In genomic region chr12:96093543-96094196, GRCh38 we compare ENCODE assay signal across 16 cellular contexts. TPM values are rescaled to one million over a fixed set of nuclear protein-coding genes. Genes with fewer than 3 reads are reported as not detected.
DNase-seq lines count a peak whose midpoint lies in the region; ATAC-seq, FAIRE-seq and TF ChIP-seq lines count a peak whose summit lies in the region.
"Had no signal": no experiment of that assay in that cellular context is flagged by ENCODE, and none has a peak within 500 bp of the region (broad histone marks: within the 10 kb centered on the region; RNA-seq: fewer than 3 reads in every experiment).

No MANE protein-coding gene starts in this region.

- H3K9me2 ChIP-seq in MM.1S (replicated peaks; ENCODE audit: insufficient read depth, low read length): no peaks in the 10 kb centered on the region

- no peaks in the 10 kb centered on the region for H3K27me3 ChIP-seq in MM.1S (replicated peaks; ENCODE audit: insufficient read depth, low read length)
- no peaks in the 10 kb centered on the region for H3K27me3 ChIP-seq in mammary epithelial cell (ENCODE audit: insufficient read depth, low read length)
- H3K27me3 ChIP-seq: esophagus squamous epithelium had no signal

- H3K27ac ChIP-seq in MM.1S (ENCODE audit: low read length) (no peak overlapping the region), mammary epithelial cell (ENCODE audit: insufficient read depth, low read depth, low read length) (no peak overlapping the region)

- H3K4me3 ChIP-seq in MM.1S (ENCODE audit: low read length) (no peak overlapping the region), mammary epithelial cell (replicated peaks in 1 of 3; ENCODE audit: insufficient read depth in 1 of 3, low read depth in 2 of 3, low read length in 3 of 3) (no peak overlapping the region)
- H3K4me3 ChIP-seq: esophagus squamous epithelium had no signal

- H3K36me3 ChIP-seq in MM.1S (replicated peaks; ENCODE audit: insufficient read depth, low read length) (no peaks in the 10 kb centered on the region), mammary epithelial cell (ENCODE audit: insufficient read depth, low read length) (no peaks in the 10 kb centered on the region)
- H3K36me3 ChIP-seq: esophagus squamous epithelium had no signal

- no peak for DNase-seq in activated T-cell treated with anti-CD3 and anti-CD28 coated beads, Interleukin-2, amount 50 U/mL, for 72 hours
- no peak for DNase-seq in activated T-cell treated with anti-CD3 and anti-CD28 coated beads for 4 hours
- DNase-seq in MM.1S: no peak
- DNase-seq in mammary epithelial cell: no peak
- no peak for DNase-seq in stimulated activated effector memory CD8-positive, alpha-beta T cell treated with anti-CD3 and anti-CD28 coated beads, Interleukin-12 subunit alpha, Interleukin-12 subunit beta, amount 100 ng/mL, for 72 hours (ENCODE audit: low spot score in 2 of 2)
- DNase-seq in urothelium cell line (ENCODE audit: low spot score): no peak
- DNase-seq: activated CD4-positive, alpha-beta T cell treated with anti-CD3 and anti-CD28 coated beads for 48 hours; amygdala; DMS79; esophagus squamous epithelium; stimulated activated CD4-positive, alpha-beta T cell treated with anti-CD3 and anti-CD28 coated beads, Interleukin-2, amount 100 ng/mL, for 48 hours; T-helper 1 cell had no signal

- TSS peak; percentile 46 for BruUV-seq in mammary epithelial cell (replicated peaks; lab: Mats Ljungman, UMichigan)

- H3K9me3 Mint-ChIP-seq in activated T-cell treated with anti-CD3 and anti-CD28 coated beads, Interleukin-2, amount 50 U/mL, for 72 hours: peaks cover 4 to 7% of the 10 kb centered on the region in 2 donors
- H3K9me3 Mint-ChIP-seq in stimulated activated effector memory CD8-positive, alpha-beta T cell treated with anti-CD3 and anti-CD28 coated beads, Interleukin-12 subunit alpha, Interleukin-12 subunit beta, amount 100 ng/mL, for 72 hours: peaks cover 6% of the 10 kb centered on the region

- intact Hi-C loops in mammary epithelial cell (cut with micrococcal nuclease): no loop called here

- H3K9me3 ChIP-seq in MM.1S (replicated peaks; ENCODE audit: insufficient read depth, low read length) (no peaks in the 10 kb centered on the region), mammary epithelial cell (replicated peaks; ENCODE audit: insufficient read depth, low read length) (no peaks in the 10 kb centered on the region)
- H3K9me3 ChIP-seq: esophagus squamous epithelium had no signal

- no peak overlapping the region for H3K4me3 Mint-ChIP-seq in activated T-cell treated with anti-CD3 and anti-CD28 coated beads, Interleukin-2, amount 50 U/mL, for 72 hours
- H3K4me3 Mint-ChIP-seq in stimulated activated effector memory CD8-positive, alpha-beta T cell treated with anti-CD3 and anti-CD28 coated beads, Interleukin-12 subunit alpha, Interleukin-12 subunit beta, amount 100 ng/mL, for 72 hours: no peak overlapping the region

- peaks cover 6 to 7% of the 10 kb centered on the region in 2 donors for H3K36me3 Mint-ChIP-seq in activated T-cell treated with anti-CD3 and anti-CD28 coated beads, Interleukin-2, amount 50 U/mL, for 72 hours (ENCODE audit: insufficient read depth in 2 of 2)
- H3K36me3 Mint-ChIP-seq in stimulated activated effector memory CD8-positive, alpha-beta T cell treated with anti-CD3 and anti-CD28 coated beads, Interleukin-12 subunit alpha, Interleukin-12 subunit beta, amount 100 ng/mL, for 72 hours: no peaks in the 10 kb centered on the region

- H3F3A ChIP-seq in MM.1S (ENCODE audit: insufficient read depth, low read length): no peaks in the 10 kb centered on the region

- H3K79me2 ChIP-seq in MM.1S (ENCODE audit: low read length) (no peaks in the 10 kb centered on the region), mammary epithelial cell (ENCODE audit: insufficient read depth, low read length) (no peaks in the 10 kb centered on the region)

- no peaks in the 10 kb centered on the region for H3K27me3 Mint-ChIP-seq in activated T-cell treated with anti-CD3 and anti-CD28 coated beads, Interleukin-2, amount 50 U/mL, for 72 hours (ENCODE audit: low read depth)
- H3K27me3 Mint-ChIP-seq: IgD-negative memory B cell had no signal

- CTCF ChIA-PET in mammary epithelial cell (lab: Charles Lee; ENCODE audit: low non-redundant PET): interaction anchor here (0.6 kb wide), 1 partner anchor 121 kb away, joined by 3 read pairs; no protein-coding TSS in a partner anchor

- H3K4me1 Mint-ChIP-seq in activated T-cell treated with anti-CD3 and anti-CD28 coated beads, Interleukin-2, amount 50 U/mL, for 72 hours (ENCODE audit: low read depth): peaks cover 24% of the 10 kb centered on the region
- H3K4me1 Mint-ChIP-seq in stimulated activated effector memory CD8-positive, alpha-beta T cell treated with anti-CD3 and anti-CD28 coated beads, Interleukin-12 subunit alpha, Interleukin-12 subunit beta, amount 100 ng/mL, for 72 hours: peaks cover 19% of the 10 kb centered on the region

- 89% methylated on average over 6 of the region's 6 CpGs for WGBS in mammary epithelial cell (ENCODE audit: low coverage, missing lambda C conversion rate)

- H4K20me1 ChIP-seq in MM.1S (ENCODE audit: insufficient read depth, low read length) (no peaks in the 10 kb centered on the region), mammary epithelial cell (ENCODE audit: insufficient read depth, low read length) (no peaks in the 10 kb centered on the region)

- ATAC-seq in activated T-cell treated with anti-CD3 and anti-CD28 coated beads, Interleukin-2, amount 50 U/mL, for 72 hours (replicated peaks in 1 of 2): no peak
- no peak for ATAC-seq in stimulated activated effector memory CD8-positive, alpha-beta T cell treated with anti-CD3 and anti-CD28 coated beads, Interleukin-12 subunit alpha, Interleukin-12 subunit beta, amount 100 ng/mL, for 72 hours
- ATAC-seq in GM21786 (IDR thresholded peaks at IDR 0.05; ENCODE audit: unreplicated experiment) (no peak), HG02884 (IDR thresholded peaks at IDR 0.05; ENCODE audit: unreplicated experiment) (no peak)
- ATAC-seq: sciatic nerve had no signal

- H3K9ac ChIP-seq in MM.1S (ENCODE audit: low read length) (no peak overlapping the region), mammary epithelial cell (ENCODE audit: insufficient read depth, low read length) (no peak overlapping the region)

- in situ Hi-C loops in mammary epithelial cell (cut with MboI; ENCODE audit: low sequenced_read_pairs in 2 of 2): no loop called here

- TF ChIP-seq CTCF in MM.1S (IDR thresholded peaks at IDR 0.05; ENCODE audit: low read length): no peak
- no peak for TF ChIP-seq CTCF in mammary epithelial cell (conservative IDR thresholded peaks at IDR 0.05 in 1 of 2, IDR thresholded peaks at IDR 0.05 in 1 of 2; ENCODE audit: extremely low read depth in 1 of 2, insufficient read depth in 1 of 2, low read depth in 1 of 2, low read length in 2 of 2)

- H3K4me1 ChIP-seq in MM.1S (ENCODE audit: low read length) (peaks cover 11% of the 10 kb centered on the region), mammary epithelial cell (ENCODE audit: insufficient read depth, low read length) (peaks cover 23% of the 10 kb centered on the region)

- H2AFZ ChIP-seq in MM.1S (ENCODE audit: low read length) (no peak overlapping the region), mammary epithelial cell (ENCODE audit: low read depth, low read length) (peak overlapping the region; percentile 71)

- H3K4me2 ChIP-seq in MM.1S (ENCODE audit: low read depth, low read length) (peak overlapping the region; percentile 7; the same call in 1 of the 2 replicates), mammary epithelial cell (ENCODE audit: insufficient read depth, low read depth, low read length) (peak overlapping the region; percentile 15)

- peak overlapping the region; percentile 3 for H3K27ac Mint-ChIP-seq in activated T-cell treated with anti-CD3 and anti-CD28 coated beads, Interleukin-2, amount 50 U/mL, for 72 hours
- H3K27ac Mint-ChIP-seq in stimulated activated effector memory CD8-positive, alpha-beta T cell treated with anti-CD3 and anti-CD28 coated beads, Interleukin-12 subunit alpha, Interleukin-12 subunit beta, amount 100 ng/mL, for 72 hours: peak overlapping the region; percentile 49
- H3K27ac Mint-ChIP-seq: IgD-negative memory B cell had no signal

- no peak for FAIRE-seq in urothelium cell line (lab: Jason Lieb, UNC)

- dilution Hi-C loops in mammary epithelial cell (cut with HindIII; ENCODE audit: low sequenced_read_pairs): no loop called here

RNA-seq across cellular contexts. Expression of gene LTA4H, which starts 58.3 kb away (rescaled TPM):
- total RNA-seq in activated T-cell treated with anti-CD3 and anti-CD28 coated beads, Interleukin-2, amount 50 U/mL, for 72 hours: 100 to 1,000 TPM; 115 to 116 TPM
- total RNA-seq in mammary epithelial cell: 100 to 1,000 TPM; 103 to 110 TPM
- polyA plus RNA-seq in mammary epithelial cell: 98.9 TPM
- polyA minus RNA-seq in mammary epithelial cell: 93.9 TPM
